11 cellular contexts compared by ENCODE assay signal in genomic region chr16:56073508-56073907, GRCh38.
"Had no signal": no experiment of that assay in that cellular context is flagged by ENCODE, and none has a peak within 500 bp of the region (broad histone marks: within the 10 kb centered on the region; RNA-seq: fewer than 3 reads in every experiment).

No MANE protein-coding gene starts in this region.

- FAIRE-seq: H1, H54 had no signal

- DNase-seq: GM23248, GOT3, H7, H9, HCEC 1CT, HFFc6 had no signal

- H3K9me3 ChIP-seq: HAP-1 had no signal

- H3K4me3 ChIP-seq: GM23248, GM23338, HAP-1 had no signal

- H3K4me2 ChIP-seq: GM23338 had no signal

- H3K9ac ChIP-seq: GM23248 had no signal

- ATAC-seq: GM23338, HCT116 had no signal

- H3K4me3 Mint-ChIP-seq: GM23338, H9, HFFc6 had no signal

- H3K27ac ChIP-seq: GM23248 had no signal

- H3K4me1 ChIP-seq: HAP-1 had no signal

- H3K36me3 ChIP-seq: HAP-1 had no signal

- H2AFZ ChIP-seq: GM23248, GM23338 had no signal

- H3K9me3 Mint-ChIP-seq: GM23338, H9 had no signal

- H3K27ac Mint-ChIP-seq: GM23338, H9, HFFc6 had no signal
